In genomic region chr9:7879551-7880245, GRCh38 we compare ENCODE assay signal across 11 cellular contexts.
DNase-seq lines count a peak whose midpoint lies in the region; ATAC-seq, FAIRE-seq and TF ChIP-seq lines count a peak whose summit lies in the region.
"Had no signal": no experiment of that assay in that cellular context is flagged by ENCODE, and none has a peak within 500 bp of the region (broad histone marks: within the 10 kb centered on the region; RNA-seq: fewer than 3 reads in every experiment).

No MANE protein-coding gene starts in this region.

- no peaks in the 10 kb centered on the region; the same call in 1 of the 2 replicates for H3K36me3 ChIP-seq in Karpas-422 (ENCODE audit: insufficient read depth, low read length)

- no peak for FAIRE-seq in HTR-8/SVneo (lab: Jason Lieb, UNC)
- FAIRE-seq: A204.1, GM18507 had no signal

- no peak overlapping the region for H3K4me3 Mint-ChIP-seq in T-helper 2 cell treated with Interferon-gamma antibody and Interleukin-4, amounts not matched to agents 5 μg/mL and 100 μg/mL, for 36 hours
- no peak overlapping the region for H3K4me3 Mint-ChIP-seq in stimulated activated naive B cell treated with anti-CD40 and anti-IgM and Interleukin-4, amounts not matched to agents 10 μg/mL and 1 μg/mL and 100 μg/mL, for 72 hours

- no peak overlapping the region for H2AFZ ChIP-seq in Karpas-422 (ENCODE audit: low read length)

- H3K27ac Mint-ChIP-seq in T-helper 2 cell treated with Interferon-gamma antibody and Interleukin-4, amounts not matched to agents 5 μg/mL and 100 μg/mL, for 36 hours, result no peak overlapping the region
- H3K27ac Mint-ChIP-seq in stimulated activated naive B cell treated with anti-CD40 and anti-IgM and Interleukin-4, amounts not matched to agents 10 μg/mL and 1 μg/mL and 100 μg/mL, for 72 hours, result peak overlapping the region; percentile 42

- H3K27me3 ChIP-seq in Karpas-422 (ENCODE audit: low read length), result no peaks in the 10 kb centered on the region

- no peaks in the 10 kb centered on the region for H3K4me1 ChIP-seq in Karpas-422 (ENCODE audit: low read length)

- no peak for TF ChIP-seq CTCF in epithelial cell of proximal tubule (conservative IDR thresholded peaks at IDR 0.05; ENCODE audit: low read depth, low read length)

- peaks cover 40% of the 10 kb centered on the region for H3K9me3 Mint-ChIP-seq in T-helper 2 cell treated with Interferon-gamma antibody and Interleukin-4, amounts not matched to agents 5 μg/mL and 100 μg/mL, for 36 hours
- H3K9me3 Mint-ChIP-seq in stimulated activated naive B cell treated with anti-CD40 and anti-IgM and Interleukin-4, amounts not matched to agents 10 μg/mL and 1 μg/mL and 100 μg/mL, for 72 hours, result peaks cover 22 to 26% of the 10 kb centered on the region in 2 donors

- no peaks in the 10 kb centered on the region; the same call in 1 of the 2 replicates for H3K9me2 ChIP-seq in Karpas-422 (replicated peaks; ENCODE audit: insufficient read depth, low read length)

- DNase-seq in NK-92 treated with Interleukin-12 subunit alpha and Interleukin-12 subunit beta, amount 100 ng/mL, for 24 hours (lab: John Stamatoyannopoulos, UW), result peak; percentile 34
- no peak for DNase-seq in NK-92 (lab: John Stamatoyannopoulos, UW; ENCODE audit: unreplicated experiment)
- DNase-seq in T-helper 2 cell treated with Interferon-gamma antibody and Interleukin-4, amounts not matched to agents 5 μg/mL and 100 μg/mL, for 36 hours (ENCODE audit: low spot score), result peak; percentile 30
- DNase-seq in epithelial cell of proximal tubule (ENCODE audit: low read depth), result peak; percentile 89
- peak; percentile 8 for DNase-seq in stimulated activated naive B cell treated with anti-CD40 and anti-IgM and Interleukin-4, amounts not matched to agents 10 μg/mL and 1 μg/mL and 100 μg/mL, for 72 hours
- DNase-seq in Karpas-422, result no peak
- no peak for DNase-seq in HTR-8/SVneo (ENCODE audit: insufficient read length, low spot score)
- DNase-seq: left ventricle myocardium superior had no signal

- no peaks in the 10 kb centered on the region for H4K20me1 ChIP-seq in Karpas-422 (ENCODE audit: insufficient read depth, low read depth, low read length)

- no peaks in the 10 kb centered on the region for H3K27me3 Mint-ChIP-seq in T-helper 2 cell treated with Interferon-gamma antibody and Interleukin-4, amounts not matched to agents 5 μg/mL and 100 μg/mL, for 36 hours (ENCODE audit: low read depth)
- H3K27me3 Mint-ChIP-seq in stimulated activated naive B cell treated with anti-CD40 and anti-IgM and Interleukin-4, amounts not matched to agents 10 μg/mL and 1 μg/mL and 100 μg/mL, for 72 hours, result peaks cover 0 to 3% of the 10 kb centered on the region in 2 donors

- no peak overlapping the region for H3K9ac ChIP-seq in Karpas-422 (ENCODE audit: low read length)

- ATAC-seq in stimulated activated naive B cell treated with anti-CD40 and anti-IgM and Interleukin-4, amounts not matched to agents 10 μg/mL and 1 μg/mL and 100 μg/mL, for 72 hours (replicated peaks), result peak; percentile 80 to 89
- no peak for ATAC-seq in HG03342 (IDR thresholded peaks at IDR 0.05; ENCODE audit: unreplicated experiment)
- ATAC-seq: left ventricle myocardium superior had no signal

- no peak overlapping the region for H3K4me3 ChIP-seq in epithelial cell of proximal tubule (ENCODE audit: low read depth, low read length)
- H3K4me3 ChIP-seq in Karpas-422 (ENCODE audit: low read length), result no peak overlapping the region

- H3K4me1 Mint-ChIP-seq in T-helper 2 cell treated with Interferon-gamma antibody and Interleukin-4, amounts not matched to agents 5 μg/mL and 100 μg/mL, for 36 hours (ENCODE audit: low read depth), result peaks cover 6% of the 10 kb centered on the region
- peaks cover 27 to 33% of the 10 kb centered on the region in 2 donors for H3K4me1 Mint-ChIP-seq in stimulated activated naive B cell treated with anti-CD40 and anti-IgM and Interleukin-4, amounts not matched to agents 10 μg/mL and 1 μg/mL and 100 μg/mL, for 72 hours

- peaks cover 2% of the 10 kb centered on the region for H3K36me3 Mint-ChIP-seq in T-helper 2 cell treated with Interferon-gamma antibody and Interleukin-4, amounts not matched to agents 5 μg/mL and 100 μg/mL, for 36 hours (ENCODE audit: low read depth)
- peaks cover 11 to 19% of the 10 kb centered on the region in 2 donors for H3K36me3 Mint-ChIP-seq in stimulated activated naive B cell treated with anti-CD40 and anti-IgM and Interleukin-4, amounts not matched to agents 10 μg/mL and 1 μg/mL and 100 μg/mL, for 72 hours

- H3K27ac ChIP-seq in Karpas-422 (ENCODE audit: low read length), result no peak overlapping the region

- H3K4me2 ChIP-seq in Karpas-422 (ENCODE audit: low read depth, low read length, poor library complexity, severe bottlenecking), result no peak overlapping the region

- peaks cover 7% of the 10 kb centered on the region; the same call in 1 of the 2 replicates for H3K9me3 ChIP-seq in Karpas-422 (ENCODE audit: low read length)

- no peaks in the 10 kb centered on the region for H3K79me2 ChIP-seq in Karpas-422 (ENCODE audit: low read length)

Comparison
In these comparisons a context has a peak if more than half of its experiments do, and no peak if none do; other contexts are left out.
1. DNase-seq: peak in NK-92 treated with Interleukin-12 subunit alpha and Interleukin-12 subunit beta, amount 100 ng/mL, for 24 hours (single experiment), T-helper 2 cell treated with Interferon-gamma antibody and Interleukin-4, amounts not matched to agents 5 μg/mL and 100 μg/mL, for 36 hours (single experiment), epithelial cell of proximal tubule (single experiment) and stimulated activated naive B cell treated with anti-CD40 and anti-IgM and Interleukin-4, amounts not matched to agents 10 μg/mL and 1 μg/mL and 100 μg/mL, for 72 hours (single experiment); none in NK-92 (single experiment), Karpas-422 (single experiment) and HTR-8/SVneo (single experiment).